ENCODE assay signal across 17 cellular contexts in genomic region chr20:3648941-3649340, GRCh38. TPM values are rescaled to one million over a fixed set of nuclear protein-coding genes. Genes with fewer than 3 reads are reported as not detected.
DNase-seq lines count a peak whose midpoint lies in the region; ATAC-seq and TF ChIP-seq lines count a peak whose summit lies in the region.
"Had no signal": no experiment of that assay in that cellular context is flagged by ENCODE, and none has a peak within 500 bp of the region (broad histone marks: within the 10 kb centered on the region; RNA-seq: fewer than 3 reads in every experiment).

No MANE protein-coding gene starts in this region.

- CTCF ChIA-PET in activated CD8-positive, alpha-beta memory T cell treated with anti-CD3 and anti-CD28 coated beads, Interleukin-2, amount 10 ng/mL, durations not matched to agents 7 days and 5 days (lab: Charles Lee): no interaction called here

- H3K4me3 ChIP-seq in transverse colon: no peak overlapping the region
- no peak overlapping the region for H3K4me3 ChIP-seq in effector memory CD4-positive, alpha-beta T cell (ENCODE audit: insufficient read depth, low read depth, low read length, poor library complexity, severe bottlenecking)
- H3K4me3 ChIP-seq: A549 had no signal

- peaks cover 1% of the 10 kb centered on the region for H3K36me3 Mint-ChIP-seq in activated CD8-positive, alpha-beta memory T cell treated with anti-CD3 and anti-CD28 coated beads, Interleukin-2, amount 10 ng/mL, durations not matched to agents 7 days and 5 days
- H3K36me3 Mint-ChIP-seq in brain (peaks cover 50% of the 10 kb centered on the region), osteocyte (ENCODE audit: unreplicated experiment) (peaks cover 30% of the 10 kb centered on the region)

- H3K4me3 Mint-ChIP-seq in activated CD8-positive, alpha-beta memory T cell treated with anti-CD3 and anti-CD28 coated beads, Interleukin-2, amount 10 ng/mL, durations not matched to agents 7 days and 5 days: no peak overlapping the region
- H3K4me3 Mint-ChIP-seq in brain (no peak overlapping the region), osteocyte (ENCODE audit: unreplicated experiment) (no peak overlapping the region)
- H3K4me3 Mint-ChIP-seq: CD4-positive, CD25-positive, alpha-beta regulatory T cell; HFFc6 had no signal

- TF ChIP-seq POLR2A in transverse colon (IDR thresholded peaks at IDR 0.05): no peak

- ATAC-seq in activated CD8-positive, alpha-beta memory T cell treated with anti-CD3 and anti-CD28 coated beads, Interleukin-2, amount 10 ng/mL, durations not matched to agents 7 days and 5 days: no peak
- no peak for ATAC-seq in HG02884 (IDR thresholded peaks at IDR 0.05; ENCODE audit: unreplicated experiment)
- ATAC-seq: A549 had no signal

- DNase-seq in activated CD8-positive, alpha-beta memory T cell treated with anti-CD3 and anti-CD28 coated beads, Interleukin-2, amount 10 ng/mL, durations not matched to agents 7 days and 5 days: peak; percentile 12
- DNase-seq in activated CD8-positive, alpha-beta memory T cell treated with anti-CD3 and anti-CD28 coated beads, Interleukin-2, amount 50 U/mL, for 48 hours: no peak
- DNase-seq in ELF-1 (ENCODE audit: low read depth, low spot score): peak; percentile 45
- peak; percentile 51 for DNase-seq in osteocyte (ENCODE audit: extremely low spot score, unreplicated experiment)
- DNase-seq in transverse colon: no peak
- no peak for DNase-seq in effector memory CD4-positive, alpha-beta T cell
- DNase-seq: CD4-positive, CD25-positive, alpha-beta regulatory T cell; DMS53; HCEC 1CT; HFFc6 had no signal

- H3K9me3 Mint-ChIP-seq in activated CD8-positive, alpha-beta memory T cell treated with anti-CD3 and anti-CD28 coated beads, Interleukin-2, amount 10 ng/mL, durations not matched to agents 7 days and 5 days (ENCODE audit: low read depth): no peaks in the 10 kb centered on the region
- peaks cover 0 to 3% (median 0%) of the 10 kb centered on the region in 5 experiments for H3K9me3 Mint-ChIP-seq in brain
- no peaks in the 10 kb centered on the region for H3K9me3 Mint-ChIP-seq in osteocyte (ENCODE audit: unreplicated experiment)
- H3K9me3 Mint-ChIP-seq: HFFc6 had no signal

- no peaks in the 10 kb centered on the region for H3K9me3 ChIP-seq in transverse colon
- no peaks in the 10 kb centered on the region for H3K9me3 ChIP-seq in effector memory CD4-positive, alpha-beta T cell (ENCODE audit: control insufficient read depth, low read length)
- H3K9me3 ChIP-seq: A549 had no signal

- H3K4me1 ChIP-seq in transverse colon: no peaks in the 10 kb centered on the region
- peaks cover 5% of the 10 kb centered on the region for H3K4me1 ChIP-seq in effector memory CD4-positive, alpha-beta T cell (ENCODE audit: control insufficient read depth, insufficient read depth, low read length, poor library complexity, severe bottlenecking)
- H3K4me1 ChIP-seq: A549 had no signal

- H3K27ac ChIP-seq in transverse colon: no peak overlapping the region
- no peak overlapping the region for H3K27ac ChIP-seq in effector memory CD4-positive, alpha-beta T cell (ENCODE audit: insufficient read depth, low read length, poor library complexity, severe bottlenecking)
- H3K27ac ChIP-seq: A549, HL-60 had no signal

- no peak for TF ChIP-seq EP300 in transverse colon (IDR thresholded peaks at IDR 0.05; ENCODE audit: low read depth)

- no peak for TF ChIP-seq CTCF in brain (conservative IDR thresholded peaks at IDR 0.05)
- no peak for TF ChIP-seq CTCF in osteocyte (IDR thresholded peaks at IDR 0.05)
- TF ChIP-seq CTCF in transverse colon (IDR thresholded peaks at IDR 0.05): no peak

- in situ Hi-C loops in transverse colon (cut with MboI; ENCODE audit: low pct_ligation_motif_present in 1 of 4, low pct_unique_long_range_greater_than_20kb in 1 of 4, low sequenced_read_pairs in 3 of 4): no loop called here

- WGBS in transverse colon (ENCODE audit: low coverage in 1 of 2), 2 donors: 87 to 91% methylated on average over 7 to 8 of the region's 8 CpGs

- H3K27me3 Mint-ChIP-seq in activated CD8-positive, alpha-beta memory T cell treated with anti-CD3 and anti-CD28 coated beads, Interleukin-2, amount 10 ng/mL, durations not matched to agents 7 days and 5 days: no peaks in the 10 kb centered on the region
- H3K27me3 Mint-ChIP-seq in brain (no peaks in the 10 kb centered on the region), osteocyte (ENCODE audit: unreplicated experiment) (no peaks in the 10 kb centered on the region)
- H3K27me3 Mint-ChIP-seq: CD4-positive, CD25-positive, alpha-beta regulatory T cell had no signal

- H3K27me3 ChIP-seq in transverse colon: no peaks in the 10 kb centered on the region
- no peaks in the 10 kb centered on the region for H3K27me3 ChIP-seq in effector memory CD4-positive, alpha-beta T cell (replicated peaks; ENCODE audit: control insufficient read depth, insufficient read depth, low read length, poor library complexity, severe bottlenecking)

- peaks cover 16% of the 10 kb centered on the region for H3K4me1 Mint-ChIP-seq in activated CD8-positive, alpha-beta memory T cell treated with anti-CD3 and anti-CD28 coated beads, Interleukin-2, amount 10 ng/mL, durations not matched to agents 7 days and 5 days
- H3K4me1 Mint-ChIP-seq in brain (peaks cover 17% of the 10 kb centered on the region), osteocyte (ENCODE audit: unreplicated experiment) (no peaks in the 10 kb centered on the region)

- no peak overlapping the region for H3K27ac Mint-ChIP-seq in activated CD8-positive, alpha-beta memory T cell treated with anti-CD3 and anti-CD28 coated beads, Interleukin-2, amount 10 ng/mL, durations not matched to agents 7 days and 5 days
- H3K27ac Mint-ChIP-seq in brain (peak overlapping the region in 4 of 5 experiments; percentile 53 to 92 (median 76)), osteocyte (ENCODE audit: unreplicated experiment) (no peak overlapping the region)
- H3K27ac Mint-ChIP-seq: CD4-positive, CD25-positive, alpha-beta regulatory T cell; HFFc6 had no signal

- intact Hi-C loops in transverse colon (cut with DNase I; ENCODE audit: low total_unique reads): no loop called here

- H3K36me3 ChIP-seq in transverse colon: peaks cover 0 to 5% (median 0%) of the 10 kb centered on the region in 4 donors
- peaks cover 9% of the 10 kb centered on the region for H3K36me3 ChIP-seq in effector memory CD4-positive, alpha-beta T cell (ENCODE audit: control insufficient read depth, insufficient read depth, low read length)

RNA-seq across cellular contexts. Expression of gene GFRA4, which starts 14.3 kb away (rescaled TPM):
- not detected for total RNA-seq in activated CD8-positive, alpha-beta memory T cell treated with anti-CD3 and anti-CD28 coated beads, Interleukin-2, amount 10 ng/mL, durations not matched to agents 7 days and 5 days
- polyA plus RNA-seq in brain (ENCODE audit: insufficient read depth, low read depth, low replicate concordance): not detected
- not detected in 2 replicates for total RNA-seq in osteocyte
- not detected for total RNA-seq in transverse colon
- total RNA-seq: CD4-positive, CD25-positive, alpha-beta regulatory T cell; H1; HFFc6 had no signal
- polyA plus RNA-seq: A549; AG04450; BJ; CD4-positive, CD25-positive, alpha-beta regulatory T cell had no signal

RNA-seq across cellular contexts. Expression of gene ADAM33, which starts 32.9 kb away (rescaled TPM):
- total RNA-seq in activated CD8-positive, alpha-beta memory T cell treated with anti-CD3 and anti-CD28 coated beads, Interleukin-2, amount 10 ng/mL, durations not matched to agents 7 days and 5 days: not detected
- 0.42 TPM for polyA plus RNA-seq in brain (ENCODE audit: insufficient read depth, low read depth, low replicate concordance)
- total RNA-seq in osteocyte: 32.0 and 34.7 TPM in 2 replicates
- 100 to 1,000 TPM in 1 of 4 donors, 10 to 100 TPM in 3; 15.0 to 150 (median 44.6) TPM for total RNA-seq in transverse colon
- total RNA-seq: CD4-positive, CD25-positive, alpha-beta regulatory T cell had no signal
- polyA plus RNA-seq: CD4-positive, CD25-positive, alpha-beta regulatory T cell had no signal

Comparison
In these comparisons a context has a peak if more than half of its experiments do, and no peak if none do; other contexts are left out.
1. DNase-seq: peak in activated CD8-positive, alpha-beta memory T cell treated with anti-CD3 and anti-CD28 coated beads, Interleukin-2, amount 10 ng/mL, durations not matched to agents 7 days and 5 days (single experiment), ELF-1 (single experiment) and osteocyte (single experiment); none in activated CD8-positive, alpha-beta memory T cell treated with anti-CD3 and anti-CD28 coated beads, Interleukin-2, amount 50 U/mL, for 48 hours (single experiment), transverse colon (single experiment) and effector memory CD4-positive, alpha-beta T cell (0 of 3).
2. H3K27ac Mint-ChIP-seq: peak in brain (4 of 5); none in activated CD8-positive, alpha-beta memory T cell treated with anti-CD3 and anti-CD28 coated beads, Interleukin-2, amount 10 ng/mL, durations not matched to agents 7 days and 5 days (single experiment) and osteocyte (single experiment).
3. RNA of gene ADAM33, which starts 32.9 kb away (total RNA-seq): 15.0 to 150 TPM in transverse colon and 32.0 to 34.7 TPM in osteocyte; not detected in activated CD8-positive, alpha-beta memory T cell treated with anti-CD3 and anti-CD28 coated beads, Interleukin-2, amount 10 ng/mL, durations not matched to agents 7 days and 5 days; every median in the first group is over 10 times any median in the second.